Comparison of ENCODE assay signal across 18 cellular contexts in genomic region chr18:75076286-75076685, GRCh38.
A peak's percentile ranks its signal among the peaks of the same experiment; 100 is the strongest.
DNase-seq lines count a peak whose midpoint lies in the region; ATAC-seq and TF ChIP-seq lines count a peak whose summit lies in the region.
"Had no signal": no experiment of that assay in that cellular context is flagged by ENCODE, and none has a peak within 500 bp of the region (broad histone marks: within the 10 kb centered on the region; RNA-seq: fewer than 3 reads in every experiment).

No MANE protein-coding gene starts in this region.

- DNase-seq in right atrium auricular region (ENCODE audit: low spot score) (peak; percentile 34), left ventricle myocardium inferior (no peak), neural progenitor cell (ENCODE audit: low spot score) (no peak), stomach (no peak)
- peak; percentile 9 for DNase-seq in stimulated activated CD8-positive, alpha-beta memory T cell treated with anti-CD3 and anti-CD28 coated beads, Interleukin-4, amount 100 ng/mL, for 48 hours
- no peak for DNase-seq in activated CD4-positive, alpha-beta T cell treated with anti-CD3 and anti-CD28 coated beads, Interleukin-2, amount 10 ng/mL, durations not matched to agents 24 days and 14 days
- DNase-seq: ACHN; BE2C; C1 segment of cervical spinal cord; CD4-positive, CD25-positive, alpha-beta regulatory T cell; CD8-positive, alpha-beta memory T cell; COR-L47; GOT3; H7; HFFc6 had no signal

- no peaks in the 10 kb centered on the region for H4K20me1 ChIP-seq in neural progenitor cell (ENCODE audit: low read depth)

- H3K79me2 ChIP-seq in neural progenitor cell (ENCODE audit: low read depth) = no peaks in the 10 kb centered on the region

- peaks cover 17% of the 10 kb centered on the region for H3K9me3 Mint-ChIP-seq in neural progenitor cell
- peaks cover 15% of the 10 kb centered on the region for H3K9me3 Mint-ChIP-seq in activated CD4-positive, alpha-beta T cell treated with anti-CD3 and anti-CD28 coated beads, Interleukin-2, amount 10 ng/mL, durations not matched to agents 24 days and 14 days

- H3K4me2 ChIP-seq in neural progenitor cell = no peak overlapping the region

- no peak overlapping the region for H2AFZ ChIP-seq in neural progenitor cell (replicated peaks)

- H3K36me3 ChIP-seq in right atrium auricular region (no peaks in the 10 kb centered on the region), left ventricle myocardium inferior (no peaks in the 10 kb centered on the region), neural progenitor cell (no peaks in the 10 kb centered on the region), stomach (no peaks in the 10 kb centered on the region)
- H3K36me3 ChIP-seq: BE2C had no signal

- H3K4me1 ChIP-seq in right atrium auricular region (no peaks in the 10 kb centered on the region), left ventricle myocardium inferior (no peaks in the 10 kb centered on the region), neural progenitor cell (no peaks in the 10 kb centered on the region), stomach (peaks cover 0 to 7% (median 0%) of the 10 kb centered on the region in 4 donors)
- H3K4me1 ChIP-seq: BE2C had no signal

- H3K36me3 Mint-ChIP-seq in neural progenitor cell = no peaks in the 10 kb centered on the region
- peaks cover 14% of the 10 kb centered on the region for H3K36me3 Mint-ChIP-seq in activated CD4-positive, alpha-beta T cell treated with anti-CD3 and anti-CD28 coated beads, Interleukin-2, amount 10 ng/mL, durations not matched to agents 24 days and 14 days (ENCODE audit: low read depth)

- H3K9ac ChIP-seq in neural progenitor cell = no peak overlapping the region

- H3K4me3 Mint-ChIP-seq in neural progenitor cell = peak overlapping the region; percentile 20
- H3K4me3 Mint-ChIP-seq in activated CD4-positive, alpha-beta T cell treated with anti-CD3 and anti-CD28 coated beads, Interleukin-2, amount 10 ng/mL, durations not matched to agents 24 days and 14 days = no peak overlapping the region
- H3K4me3 Mint-ChIP-seq: CD8-positive, alpha-beta memory T cell; HFFc6; IgD-negative memory B cell had no signal

- WGBS in stomach, 5 donors = 83 to 94% (median 89%) methylated on average over 5 of the region's 5 CpGs

- no peak for TF ChIP-seq EP300 in stomach (IDR thresholded peaks at IDR 0.05)

- H3K27me3 ChIP-seq in right atrium auricular region = no peaks in the 10 kb centered on the region
- H3K27me3 ChIP-seq in left ventricle myocardium inferior (ENCODE audit: low read depth) = no peaks in the 10 kb centered on the region
- no peaks in the 10 kb centered on the region for H3K27me3 ChIP-seq in neural progenitor cell
- H3K27me3 ChIP-seq in stomach = no peaks in the 10 kb centered on the region
- H3K27me3 ChIP-seq: BE2C had no signal

- no peak for TF ChIP-seq CTCF in right atrium auricular region (IDR thresholded peaks at IDR 0.05)
- TF ChIP-seq CTCF in left ventricle myocardium inferior (IDR thresholded peaks at IDR 0.05; ENCODE audit: borderline replicate concordance) = no peak
- TF ChIP-seq CTCF in neural progenitor cell (IDR thresholded peaks at IDR 0.05) = no peak
- no peak for TF ChIP-seq CTCF in stomach (IDR thresholded peaks at IDR 0.05)

- no peaks in the 10 kb centered on the region for H3F3A ChIP-seq in neural progenitor cell (ENCODE audit: low read depth)

- ATAC-seq in HG02763 (IDR thresholded peaks at IDR 0.05; ENCODE audit: unreplicated experiment) = no peak
- ATAC-seq: HCT116 had no signal

- peaks cover 3% of the 10 kb centered on the region for H3K27me3 Mint-ChIP-seq in neural progenitor cell (ENCODE audit: insufficient read depth, low read depth)
- H3K27me3 Mint-ChIP-seq in activated CD4-positive, alpha-beta T cell treated with anti-CD3 and anti-CD28 coated beads, Interleukin-2, amount 10 ng/mL, durations not matched to agents 24 days and 14 days = peaks cover 3% of the 10 kb centered on the region
- H3K27me3 Mint-ChIP-seq: CD4-positive, CD25-positive, alpha-beta regulatory T cell; CD8-positive, alpha-beta memory T cell; IgD-negative memory B cell had no signal

- H3K27ac Mint-ChIP-seq in neural progenitor cell = no peak overlapping the region
- no peak overlapping the region for H3K27ac Mint-ChIP-seq in activated CD4-positive, alpha-beta T cell treated with anti-CD3 and anti-CD28 coated beads, Interleukin-2, amount 10 ng/mL, durations not matched to agents 24 days and 14 days
- H3K27ac Mint-ChIP-seq: HFFc6 had no signal

- H3K4me3 ChIP-seq in right atrium auricular region (no peak overlapping the region), left ventricle myocardium inferior (no peak overlapping the region), neural progenitor cell (no peak overlapping the region), stomach (no peak overlapping the region)

- intact Hi-C loops in left ventricle myocardium inferior (cut with micrococcal nuclease) = no loop called here
- intact Hi-C loops in stomach (cut with DNase I; ENCODE audit: low total_unique reads) = no loop called here
- intact Hi-C loops in activated CD4-positive, alpha-beta T cell treated with anti-CD3 and anti-CD28 coated beads, Interleukin-2, amount 10 ng/mL, durations not matched to agents 24 days and 14 days (cut with micrococcal nuclease) = loop anchor here (10.0 kb wide), 3 partner anchors 169 to 481 kb away; partner anchors contain the start of gene ZNF407

- peaks cover under 1% of the 10 kb centered on the region for H3K4me1 Mint-ChIP-seq in neural progenitor cell
- H3K4me1 Mint-ChIP-seq in activated CD4-positive, alpha-beta T cell treated with anti-CD3 and anti-CD28 coated beads, Interleukin-2, amount 10 ng/mL, durations not matched to agents 24 days and 14 days = peaks cover 8% of the 10 kb centered on the region

- peaks cover 0 to 14% of the 10 kb centered on the region in 2 donors for H3K9me3 ChIP-seq in right atrium auricular region
- peaks cover 27% of the 10 kb centered on the region for H3K9me3 ChIP-seq in left ventricle myocardium inferior (replicated peaks)
- no peaks in the 10 kb centered on the region for H3K9me3 ChIP-seq in neural progenitor cell (ENCODE audit: low read depth)
- H3K9me3 ChIP-seq in stomach = peaks cover 0 to 30% (median 12%) of the 10 kb centered on the region in 4 donors
- H3K9me3 ChIP-seq: BE2C had no signal

- no peak overlapping the region for H3K27ac ChIP-seq in right atrium auricular region
- H3K27ac ChIP-seq in left ventricle myocardium inferior (replicated peaks) = no peak overlapping the region
- no peak overlapping the region for H3K27ac ChIP-seq in neural progenitor cell
- no peak overlapping the region for H3K27ac ChIP-seq in stomach

- TF ChIP-seq POLR2A in stomach (IDR thresholded peaks at IDR 0.05) = no peak

Comparison
In these comparisons a context has a peak if more than half of its experiments do, and no peak if none do; other contexts are left out.
1. DNase-seq: peak in right atrium auricular region (single experiment) and stimulated activated CD8-positive, alpha-beta memory T cell treated with anti-CD3 and anti-CD28 coated beads, Interleukin-4, amount 100 ng/mL, for 48 hours (single experiment); none in left ventricle myocardium inferior (single experiment), neural progenitor cell (single experiment), stomach (single experiment) and activated CD4-positive, alpha-beta T cell treated with anti-CD3 and anti-CD28 coated beads, Interleukin-2, amount 10 ng/mL, durations not matched to agents 24 days and 14 days (single experiment).